ENCODE assay signal across 25 cellular contexts in genomic region chr5:143078321-143078720, GRCh38.
"Had no signal": no experiment of that assay in that cellular context is flagged by ENCODE, and none has a peak within 500 bp of the region (broad histone marks: within the 10 kb centered on the region; RNA-seq: fewer than 3 reads in every experiment).

No MANE protein-coding gene starts in this region.

- H3K4me3 Mint-ChIP-seq: activated CD4-positive, alpha-beta T cell treated with anti-CD3 and anti-CD28 coated beads, Interleukin-2, amount 10 ng/mL, durations not matched to agents 24 days and 14 days; activated naive CD4-positive, alpha-beta T cell treated with anti-CD3 and anti-CD28 coated beads for 36 hours; activated naive CD8-positive, alpha-beta T cell; activated T-cell treated with anti-CD3 and anti-CD28 coated beads, Interleukin-2, amount 50 U/mL, for 4 hours; brain; T-helper 17 cell; WTC11 had no signal

- H3K4me1 Mint-ChIP-seq: T-helper 17 cell had no signal

- H3K4me2 ChIP-seq: KMS-11 had no signal

- H3K4me3 ChIP-seq: MG63 had no signal

- ATAC-seq: activated T-cell treated with anti-CD3 and anti-CD28 coated beads, Interleukin-2, amount 50 U/mL, for 4 hours; T-helper 17 cell; WTC11 had no signal

- H3K27ac ChIP-seq: KMS-11 had no signal

- H3K27ac Mint-ChIP-seq: activated CD4-positive, alpha-beta T cell treated with anti-CD3 and anti-CD28 coated beads, Interleukin-2, amount 10 ng/mL, durations not matched to agents 24 days and 14 days; activated naive CD4-positive, alpha-beta T cell treated with anti-CD3 and anti-CD28 coated beads for 36 hours; activated naive CD8-positive, alpha-beta T cell; brain had no signal

- H3K27me3 Mint-ChIP-seq: activated CD4-positive, alpha-beta T cell treated with anti-CD3 and anti-CD28 coated beads, Interleukin-2, amount 10 ng/mL, durations not matched to agents 24 days and 14 days; activated naive CD8-positive, alpha-beta T cell; T-helper 17 cell had no signal

- H3K9ac ChIP-seq: KMS-11 had no signal

- DNase-seq: activated CD4-positive, alpha-beta T cell treated with anti-CD3 and anti-CD28 coated beads for 1 hour; activated CD4-positive, alpha-beta T cell treated with anti-CD3 and anti-CD28 coated beads, Interleukin-2, amount 10 ng/mL, durations not matched to agents 24 days and 14 days; activated CD4-positive, alpha-beta T cell treated with anti-CD3 and anti-CD28 coated beads, Interleukin-2, amount 50 U/mL, for 48 hours; activated CD8-positive, alpha-beta memory T cell treated with anti-CD3 and anti-CD28 coated beads for 24 hours; activated effector memory CD4-positive, alpha-beta T cell treated with anti-CD3 and anti-CD28 coated beads, Interleukin-2, amount 50 U/mL, for 16 hours; activated naive CD4-positive, alpha-beta T cell treated with anti-CD3 and anti-CD28 coated beads for 36 hours; activated T-cell treated with anti-CD3 and anti-CD28 coated beads, Interleukin-2, amount 50 U/mL, for 4 hours; amygdala; MG63; MV-4-11; NCI-H1092 treated with DMSO at 0.1 percent for 48 hours; NCI-H1417 treated with DMSO at 0.1 percent for 48 hours; NCI-H1694 treated with DMSO at 0.1 percent for 48 hours; NCI-H2029 treated with DMSO at 0.1 percent for 48 hours; NCI-H345; NCI-H510A; NCI-H526 treated with DMSO at 0.1 percent for 48 hours; NCI-H82; SIG-M5; T-helper 17 cell; T-helper 9 cell had no signal

- H3K36me3 ChIP-seq: MG63 had no signal

- H3K9me3 Mint-ChIP-seq: activated naive CD4-positive, alpha-beta T cell treated with anti-CD3 and anti-CD28 coated beads for 36 hours; activated T-cell treated with anti-CD3 and anti-CD28 coated beads, Interleukin-2, amount 50 U/mL, for 4 hours had no signal

- H3K27me3 ChIP-seq: MG63 had no signal

- H3K9me3 ChIP-seq: MG63 had no signal
